In genomic region chr12:98294426-98294825, GRCh38 we compare ENCODE assay signal across 29 cellular contexts.
"Had no signal": no experiment of that assay in that cellular context is flagged by ENCODE, and none has a peak within 500 bp of the region (broad histone marks: within the 10 kb centered on the region; RNA-seq: fewer than 3 reads in every experiment).

No MANE protein-coding gene starts in this region.

- H3K4me1 ChIP-seq: body of pancreas, breast epithelium, Peyer's patch, SJSA1 had no signal

- H3K4me2 ChIP-seq: SK-N-SH had no signal

- H3K27ac ChIP-seq: body of pancreas, breast epithelium, Peyer's patch, SJSA1 had no signal

- ATAC-seq: activated CD8-positive, alpha-beta T cell treated with anti-CD3 and anti-CD28 coated beads for 36 hours; activated T-cell treated with anti-CD3 and anti-CD28 coated beads, Interleukin-2, amount 50 U/mL, for 72 hours; activated T-helper 17 cell treated with anti-CD3 and anti-CD28 coated beads, Interleukin-2, amount 50 U/mL, for 72 hours; body of pancreas; PC-3 had no signal

- H3K4me3 ChIP-seq: body of pancreas, breast epithelium, Peyer's patch, SJSA1 had no signal

- H3K9ac ChIP-seq: SK-N-SH had no signal

- DNase-seq: activated CD4-positive, alpha-beta T cell treated with anti-CD3 and anti-CD28 coated beads, Interleukin-2, amount 10 ng/mL, durations not matched to agents 24 days and 14 days; activated CD4-positive, alpha-beta T cell treated with anti-CD3 and anti-CD28 coated beads, Interleukin-2, amount 50 U/mL, for 4 hours; activated CD8-positive, alpha-beta T cell treated with anti-CD3 and anti-CD28 coated beads for 36 hours; activated effector memory CD4-positive, alpha-beta T cell treated with anti-CD3 and anti-CD28 coated beads, Interleukin-2, amount 50 U/mL, for 16 hours; activated naive CD4-positive, alpha-beta T cell; activated naive CD4-positive, alpha-beta T cell treated with anti-CD3 and anti-CD28 coated beads, Interleukin-2, amount 50 U/mL, for 16 hours; activated naive CD8-positive, alpha-beta T cell treated with anti-CD3 and anti-CD28 coated beads for 36 hours; activated T-cell treated with anti-CD3 and anti-CD28 coated beads, Interleukin-2, amount 50 U/mL, for 1 hour; activated T-cell treated with anti-CD3 and anti-CD28 coated beads, Interleukin-2, amount 50 U/mL, for 72 hours; amniotic stem cell; aorta; body of pancreas; caudate nucleus; cerebellar nuclear complex; NCI-H1105; NCI-H1417 treated with DMSO at 0.1 percent for 48 hours; NCI-H1930; NCI-H2081 treated with DMSO at 0.1 percent for 48 hours; NCI-H226; NCI-H748 treated with DMSO at 0.1 percent for 48 hours; NK-92 treated with Interleukin-12 subunit alpha and Interleukin-12 subunit beta, amount 100 ng/mL, for 24 hours; PC-3; Peyer's patch; RPMI8226; SHP77 treated with DMSO at 0.1 percent for 48 hours; SK-N-SH had no signal

- H3K27me3 ChIP-seq: body of pancreas, breast epithelium, Peyer's patch, SJSA1 had no signal

- H3K36me3 ChIP-seq: breast epithelium, Peyer's patch, SJSA1 had no signal
